Comparison of ENCODE assay signal across 18 cellular contexts in genomic region chr21:29825936-29826335, GRCh38.
DNase-seq lines count a peak whose midpoint lies in the region; ATAC-seq and TF ChIP-seq lines count a peak whose summit lies in the region.
"Had no signal": no experiment of that assay in that cellular context is flagged by ENCODE, and none has a peak within 500 bp of the region (broad histone marks: within the 10 kb centered on the region; RNA-seq: fewer than 3 reads in every experiment).

No MANE protein-coding gene starts in this region.

- DNase-seq in SK-N-SH (no peak), fibroblast of mammary gland (ENCODE audit: low read depth) (peak; percentile 6), osteoblast (ENCODE audit: insufficient read length, low spot score, missing footprints) (no peak), SKM-1 (lab: John Stamatoyannopoulos, UW; ENCODE audit: unreplicated experiment) (no peak), trophoblast cell (no peak)
- no peak for DNase-seq in activated naive CD4-positive, alpha-beta T cell treated with anti-CD3 and anti-CD28 coated beads, Interleukin-2, amount 50 U/mL, for 16 hours
- DNase-seq: CD4-positive, alpha-beta memory T cell; DMS153; DMS79; GDM1; HCEC 1CT; IMR-90 had no signal

- no peak for ATAC-seq in SK-N-SH treated with all-trans-retinoic acid at 6 μM for 48 hours
- ATAC-seq: A549, GM23338 had no signal

- no peaks in the 10 kb centered on the region for H3K36me3 ChIP-seq in SK-N-SH (replicated peaks in 1 of 2; ENCODE audit: control insufficient read depth in 1 of 2, insufficient read depth in 2 of 2, low read length in 1 of 2)
- no peaks in the 10 kb centered on the region for H3K36me3 ChIP-seq in osteoblast (ENCODE audit: insufficient read depth, low read length)
- H3K36me3 ChIP-seq in trophoblast cell (ENCODE audit: control insufficient read depth in 1 of 2, insufficient read depth in 2 of 2, low read length in 2 of 2), result no peaks in the 10 kb centered on the region
- H3K36me3 ChIP-seq: BLaER1 had no signal

- CTCF ChIA-PET in SK-N-SH (lab: Yijun Ruan, JAX), result no interaction called here

- no peak overlapping the region for H3K18ac ChIP-seq in trophoblast cell (ENCODE audit: low read length)

- TF ChIP-seq RAD21 in SK-N-SH (IDR thresholded peaks at IDR 0.05; ENCODE audit: low read length), result no peak

- H3K4ac ChIP-seq in trophoblast cell (ENCODE audit: low read depth, low read length), result no peak overlapping the region

- no peak overlapping the region for H3K4me3 ChIP-seq in SK-N-SH (ENCODE audit: low read depth in 2 of 2, low read length in 1 of 2)
- H3K4me3 ChIP-seq in fibroblast of mammary gland (ENCODE audit: control insufficient read depth, low read depth, low read length), result no peak overlapping the region
- no peak overlapping the region for H3K4me3 ChIP-seq in osteoblast (ENCODE audit: insufficient read depth, low read length)
- no peak overlapping the region for H3K4me3 ChIP-seq in trophoblast cell (ENCODE audit: low read depth, low read length)
- H3K4me3 ChIP-seq: A549, BLaER1, GM23338 had no signal

- no peak overlapping the region for H3K14ac ChIP-seq in trophoblast cell (ENCODE audit: low read length)

- no peak overlapping the region for H2AK5ac ChIP-seq in trophoblast cell (ENCODE audit: low read length)

- H3K4me2 ChIP-seq in SK-N-SH, result no peak overlapping the region
- H3K4me2 ChIP-seq in osteoblast (ENCODE audit: insufficient read depth, low read length), result no peak overlapping the region
- H3K4me2 ChIP-seq in trophoblast cell (ENCODE audit: low read length), result no peak overlapping the region
- H3K4me2 ChIP-seq: A549, BLaER1, GM23338 had no signal

- no peaks in the 10 kb centered on the region for H3K9me3 ChIP-seq in SK-N-SH
- peaks cover 3% of the 10 kb centered on the region for H3K9me3 ChIP-seq in osteoblast (ENCODE audit: low read depth, low read length)
- no peaks in the 10 kb centered on the region for H3K9me3 ChIP-seq in trophoblast cell (ENCODE audit: insufficient read depth, low read depth, low read length)
- H3K9me3 ChIP-seq: A549 had no signal

- TF ChIP-seq EP300 in SK-N-SH (IDR thresholded peaks at IDR 0.05; ENCODE audit: borderline replicate concordance in 1 of 2, low read depth in 1 of 2, low read length in 1 of 2), result no peak

- H2BK5ac ChIP-seq in trophoblast cell (ENCODE audit: low read depth, low read length, poor library complexity), result no peak overlapping the region

- TF ChIP-seq CTCF in SK-N-SH (IDR thresholded peaks at IDR 0.05), result no peak
- TF ChIP-seq CTCF in fibroblast of mammary gland (conservative IDR thresholded peaks at IDR 0.05; ENCODE audit: control insufficient read depth, insufficient read depth, low read depth, low read length), result no peak
- TF ChIP-seq CTCF in osteoblast (IDR thresholded peaks at IDR 0.05; ENCODE audit: extremely low read depth, low read depth, low read length), result no peak

- no peaks in the 10 kb centered on the region for H3K4me1 ChIP-seq in SK-N-SH (ENCODE audit: control insufficient read depth in 1 of 2, insufficient read depth in 2 of 2, low read depth in 1 of 2, low read length in 1 of 2)
- no peaks in the 10 kb centered on the region for H3K4me1 ChIP-seq in osteoblast (ENCODE audit: insufficient read depth, low read length)
- H3K4me1 ChIP-seq in trophoblast cell (ENCODE audit: control insufficient read depth in 1 of 2, insufficient read depth in 2 of 2, low read length in 2 of 2), result no peaks in the 10 kb centered on the region
- H3K4me1 ChIP-seq: A549, BLaER1 had no signal

- H4K91ac ChIP-seq in trophoblast cell (ENCODE audit: low read depth, low read length), result no peak overlapping the region

- WGBS in SK-N-SH (ENCODE audit: low lambda C conversion rate), result 14% methylated on average over 2 of the region's 2 CpGs
- WGBS in trophoblast cell (ENCODE audit: extremely low coverage, insufficient coverage, insufficient read length), result no CpG with 5 or more reads among the region's 2 CpGs

- no peaks in the 10 kb centered on the region for H3F3A ChIP-seq in SK-N-SH (replicated peaks; ENCODE audit: insufficient read depth)

- no peak overlapping the region for H4K8ac ChIP-seq in trophoblast cell (ENCODE audit: low read depth, low read length)

- no peak overlapping the region for H2BK12ac ChIP-seq in trophoblast cell (ENCODE audit: low read length)

- H2AFZ ChIP-seq in SK-N-SH (ENCODE audit: low read depth) (0 out of 2 replicates have a peak overlapping the region, but pooled peaks have one; percentile 20), osteoblast (ENCODE audit: low read length) (peak overlapping the region; percentile 6), trophoblast cell (ENCODE audit: insufficient read depth, low read length, poor library complexity) (no peak overlapping the region)
- H2AFZ ChIP-seq: GM23338 had no signal

- no peaks in the 10 kb centered on the region for H3K9me2 ChIP-seq in SK-N-SH

- H4K20me1 ChIP-seq in SK-N-SH (ENCODE audit: insufficient read depth), result no peaks in the 10 kb centered on the region
- no peaks in the 10 kb centered on the region for H4K20me1 ChIP-seq in osteoblast (ENCODE audit: insufficient read depth, low read length)
- H4K20me1 ChIP-seq: BLaER1 had no signal

- H2BK120ac ChIP-seq in trophoblast cell (ENCODE audit: insufficient read depth, low read length, poor library complexity), result no peak overlapping the region

- H3K79me1 ChIP-seq in trophoblast cell (ENCODE audit: low read length), result no peaks in the 10 kb centered on the region

- H3K23ac ChIP-seq in trophoblast cell (ENCODE audit: low read length), result no peak overlapping the region

- H3K9ac ChIP-seq in SK-N-SH (no peak overlapping the region), trophoblast cell (ENCODE audit: low read length) (no peak overlapping the region)
- H3K9ac ChIP-seq: BLaER1 had no signal

- H3K27ac ChIP-seq in SK-N-SH (ENCODE audit: low read depth in 2 of 2, low read length in 1 of 2) (no peak overlapping the region), osteoblast (ENCODE audit: low read depth, low read length) (no peak overlapping the region), trophoblast cell (ENCODE audit: low read depth, low read length) (no peak overlapping the region)
- H3K27ac ChIP-seq: 22Rv1, A549, BLaER1, HL-60 had no signal

- H3K79me2 ChIP-seq in SK-N-SH (ENCODE audit: insufficient read depth) (no peaks in the 10 kb centered on the region), osteoblast (ENCODE audit: insufficient read depth, low read length) (no peaks in the 10 kb centered on the region), trophoblast cell (ENCODE audit: control insufficient read depth, insufficient read depth, low read length, poor library complexity) (no peaks in the 10 kb centered on the region)

- POLR2A ChIA-PET in SK-N-SH (lab: Yijun Ruan, JAX), result no interaction called here

- H4K12ac ChIP-seq in trophoblast cell (ENCODE audit: low read depth, low read length), result no peak overlapping the region

- H3K27me3 ChIP-seq in SK-N-SH (ENCODE audit: insufficient read depth) (no peaks in the 10 kb centered on the region), osteoblast (ENCODE audit: insufficient read depth, low read length) (no peaks in the 10 kb centered on the region), trophoblast cell (ENCODE audit: insufficient read depth, low read length) (no peaks in the 10 kb centered on the region)
- H3K27me3 ChIP-seq: BLaER1 had no signal

TF ChIP-seq in SK-N-SH, 30 proteins besides CTCF, POLR2A, EP300 and RAD21 (continues in another document):
- TF ChIP-seq GABPA (IDR thresholded peaks at IDR 0.05; ENCODE audit: low read depth) (no peak), SMC3 (IDR thresholded peaks at IDR 0.05; ENCODE audit: low read depth, low read length) (no peak), MAX (IDR thresholded peaks at IDR 0.05; ENCODE audit: low read depth) (no peak), MEF2A (IDR thresholded peaks at IDR 0.05; ENCODE audit: borderline replicate concordance, low read depth) (no peak), FOSL2 (IDR thresholded peaks at IDR 0.05; ENCODE audit: borderline replicate concordance, low read depth) (no peak), ELF1 (IDR thresholded peaks at IDR 0.05) (no peak), MXI1 (IDR thresholded peaks at IDR 0.05; ENCODE audit: low read depth, low read length) (no peak), RXRA (IDR thresholded peaks at IDR 0.05; ENCODE audit: borderline replicate concordance, low read depth) (no peak), RCOR1 (IDR thresholded peaks at IDR 0.05; ENCODE audit: low read length) (no peak), EZH2phosphoT487 (IDR thresholded peaks at IDR 0.05; ENCODE audit: borderline replicate concordance, low read depth) (no peak), TAF1 (IDR thresholded peaks at IDR 0.05; ENCODE audit: borderline replicate concordance, low read depth, low read length) (no peak)

TF ChIP-seq in SK-N-SH treated with all-trans-retinoic acid at 6 μM for 48 hours, 23 proteins besides CTCF, POLR2A, EP300 and RAD21 (continues in another document):
- no peak for TF ChIP-seq RARB (CRISPR knock-in tag; IDR thresholded peaks at IDR 0.05)
- no peak for TF ChIP-seq GLIS3 (CRISPR knock-in tag; IDR thresholded peaks at IDR 0.05)
- TF ChIP-seq ESRRG (CRISPR knock-in tag; IDR thresholded peaks at IDR 0.05), result no peak
- TF ChIP-seq CREB5 (CRISPR knock-in tag; IDR thresholded peaks at IDR 0.05; ENCODE audit: low read depth), result no peak
- TF ChIP-seq SNAI2 (CRISPR knock-in tag; IDR thresholded peaks at IDR 0.05), result no peak
- no peak for TF ChIP-seq ZNF565 (CRISPR knock-in tag; conservative IDR thresholded peaks at IDR 0.05; ENCODE audit: low read depth)
- TF ChIP-seq ZFP3 (CRISPR knock-in tag; IDR thresholded peaks at IDR 0.05), result no peak
- no peak for TF ChIP-seq ARNTL (CRISPR knock-in tag; IDR thresholded peaks at IDR 0.05; ENCODE audit: borderline replicate concordance, low read depth)
- TF ChIP-seq TOX (CRISPR knock-in tag; IDR thresholded peaks at IDR 0.05; ENCODE audit: borderline replicate concordance), result no peak
